ENCODE assay signal across 20 cellular contexts in the genomic region with DNA sequence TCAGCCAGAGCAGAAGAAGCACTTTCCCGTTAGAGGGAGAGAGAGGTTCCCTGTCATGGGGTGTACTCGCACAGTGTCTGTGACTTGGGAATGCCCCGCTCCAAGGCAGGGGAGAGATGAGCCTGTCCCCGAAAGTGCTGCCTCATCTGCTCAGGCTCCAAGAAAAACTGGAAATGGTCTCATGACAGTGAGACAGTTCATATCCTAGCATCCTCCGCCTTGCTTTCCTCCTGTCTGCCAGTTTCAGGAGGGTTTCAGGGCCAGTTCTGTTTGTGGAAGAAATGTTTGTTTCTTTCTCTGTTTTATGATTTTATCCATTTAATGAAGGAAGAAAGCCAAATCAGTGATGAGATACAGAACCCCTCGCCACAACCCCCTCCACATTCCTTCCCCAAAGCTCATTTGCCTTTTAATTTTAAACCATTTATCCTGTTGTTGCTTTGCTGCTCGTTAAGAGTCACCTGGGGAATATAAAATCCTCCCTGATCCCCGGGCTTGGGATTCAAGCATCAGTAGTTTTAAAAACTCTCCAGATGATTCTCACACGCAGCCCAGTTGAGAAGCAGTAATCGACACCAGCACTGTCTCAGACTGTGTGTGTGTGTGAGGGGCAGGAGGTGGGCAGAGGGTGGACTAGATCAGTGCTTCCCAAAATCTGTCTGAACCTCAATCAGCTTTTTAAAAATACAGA.
DNase-seq lines count a peak whose midpoint lies in the region; ATAC-seq and TF ChIP-seq lines count a peak whose summit lies in the region.
"Had no signal": no experiment of that assay in that cellular context is flagged by ENCODE, and none has a peak within 500 bp of the region (broad histone marks: within the 10 kb centered on the region; RNA-seq: fewer than 3 reads in every experiment).

No MANE protein-coding gene starts in this region.

- H3K4me3 ChIP-seq in BLaER1, result no peak overlapping the region
- no peak overlapping the region for H3K4me3 ChIP-seq in fibroblast of villous mesenchyme (ENCODE audit: low read depth, low read length)
- no peak overlapping the region for H3K4me3 ChIP-seq in subcutaneous abdominal adipose tissue (ENCODE audit: low read depth in 1 of 5, low read length in 5 of 5)
- H3K4me3 ChIP-seq in WERI-Rb-1 (ENCODE audit: low read depth, low read length), result no peak overlapping the region
- H3K4me3 ChIP-seq: SJCRH30 had no signal

- no peak for ATAC-seq in HG03460 (IDR thresholded peaks at IDR 0.05; ENCODE audit: unreplicated experiment)
- ATAC-seq: CD8-positive, alpha-beta T cell; HCT116 had no signal

- H3K9me3 ChIP-seq in BLaER1, result no peaks in the 10 kb centered on the region
- H3K9me3 ChIP-seq in subcutaneous abdominal adipose tissue (ENCODE audit: control insufficient read depth in 5 of 5, low read length in 5 of 5), result no peaks in the 10 kb centered on the region
- no peaks in the 10 kb centered on the region for H3K9me3 ChIP-seq in WERI-Rb-1 (ENCODE audit: severe bottlenecking)
- H3K9me3 ChIP-seq: SJCRH30 had no signal

- H4K20me1 ChIP-seq in BLaER1, result no peaks in the 10 kb centered on the region

- H3K9ac ChIP-seq in BLaER1 (peak overlapping the region; percentile 75; the same call in 1 of the 2 replicates), subcutaneous abdominal adipose tissue (ENCODE audit: low read length in 5 of 5) (no peak overlapping the region)

- no peaks in the 10 kb centered on the region for H3K27me3 ChIP-seq in BLaER1
- H3K27me3 ChIP-seq in subcutaneous abdominal adipose tissue (ENCODE audit: control insufficient read depth in 5 of 5, insufficient read depth in 4 of 5, low read length in 5 of 5), result peaks cover 0 to 7% (median 0%) of the 10 kb centered on the region in 5 donors
- no peaks in the 10 kb centered on the region for H3K27me3 ChIP-seq in WERI-Rb-1 (ENCODE audit: insufficient read depth, low read depth, severe bottlenecking)

- H3K4me2 ChIP-seq in BLaER1, result peak overlapping the region; percentile 88

- DNase-seq in NCI-H526 (lab: John Stamatoyannopoulos, UW) (peak; percentile 40 to 64), fibroblast of villous mesenchyme (ENCODE audit: low read depth) (peak; percentile 55), NCI-H128 (lab: John Stamatoyannopoulos, UW; ENCODE audit: unreplicated experiment) (no peak), glomerular visceral epithelial cell (ENCODE audit: extremely low spot score) (no peak), WERI-Rb-1 (no peak)
- DNase-seq: activated CD4-positive, alpha-beta T cell treated with anti-CD3 and anti-CD28 coated beads for 48 hours; activated naive CD4-positive, alpha-beta T cell treated with anti-CD3 and anti-CD28 coated beads, Interleukin-2, amount 50 U/mL, for 16 hours; activated T-cell treated with anti-CD3 and anti-CD28 coated beads, Interleukin-2, amount 50 U/mL, for 72 hours; CD8-positive, alpha-beta T cell; GF-D8; NCI-H1436; NK-92 treated with Interleukin-12 subunit alpha and Interleukin-12 subunit beta, amount 100 ng/mL, for 24 hours; occipital lobe; SJCRH30; stimulated activated CD4-positive, alpha-beta T cell treated with anti-CD3 and anti-CD28 coated beads, Interleukin-4, amount 100 ng/mL, for 1 hour; stimulated activated naive CD4-positive, alpha-beta T cell had no signal

- peaks cover 41% of the 10 kb centered on the region for H3K4me1 ChIP-seq in BLaER1
- peaks cover 0 to 2% (median 0%) of the 10 kb centered on the region in 5 donors for H3K4me1 ChIP-seq in subcutaneous abdominal adipose tissue (ENCODE audit: control insufficient read depth in 5 of 5, insufficient read depth in 5 of 5, low read length in 5 of 5)

- no peak for TF ChIP-seq CTCF in fibroblast of villous mesenchyme (IDR thresholded peaks at IDR 0.05; ENCODE audit: insufficient read depth, low read depth, low read length)
- TF ChIP-seq CTCF in WERI-Rb-1 (IDR thresholded peaks at IDR 0.05; ENCODE audit: low read depth, low read length), result no peak

- H3K27ac ChIP-seq in BLaER1 (peak overlapping the region; percentile 92), subcutaneous abdominal adipose tissue (ENCODE audit: low read depth, low read length) (peak overlapping the region; percentile 32), WERI-Rb-1 (no peak overlapping the region)
- H3K27ac ChIP-seq: SJCRH30 had no signal

- H3K36me3 ChIP-seq in BLaER1 (no peaks in the 10 kb centered on the region), subcutaneous abdominal adipose tissue (ENCODE audit: control insufficient read depth in 5 of 5, insufficient read depth in 5 of 5, low read length in 5 of 5) (no peaks in the 10 kb centered on the region), WERI-Rb-1 (no peaks in the 10 kb centered on the region)
- H3K36me3 ChIP-seq: SJCRH30 had no signal

Comparison
In these comparisons a context has a peak if more than half of its experiments do, and no peak if none do; other contexts are left out.
1. DNase-seq: peak in NCI-H526 (2 of 2) and fibroblast of villous mesenchyme (single experiment); none in NCI-H128 (single experiment), glomerular visceral epithelial cell (single experiment) and WERI-Rb-1 (single experiment).